Comparison of ENCODE assay signal across 1 cellular context in the genomic region with DNA sequence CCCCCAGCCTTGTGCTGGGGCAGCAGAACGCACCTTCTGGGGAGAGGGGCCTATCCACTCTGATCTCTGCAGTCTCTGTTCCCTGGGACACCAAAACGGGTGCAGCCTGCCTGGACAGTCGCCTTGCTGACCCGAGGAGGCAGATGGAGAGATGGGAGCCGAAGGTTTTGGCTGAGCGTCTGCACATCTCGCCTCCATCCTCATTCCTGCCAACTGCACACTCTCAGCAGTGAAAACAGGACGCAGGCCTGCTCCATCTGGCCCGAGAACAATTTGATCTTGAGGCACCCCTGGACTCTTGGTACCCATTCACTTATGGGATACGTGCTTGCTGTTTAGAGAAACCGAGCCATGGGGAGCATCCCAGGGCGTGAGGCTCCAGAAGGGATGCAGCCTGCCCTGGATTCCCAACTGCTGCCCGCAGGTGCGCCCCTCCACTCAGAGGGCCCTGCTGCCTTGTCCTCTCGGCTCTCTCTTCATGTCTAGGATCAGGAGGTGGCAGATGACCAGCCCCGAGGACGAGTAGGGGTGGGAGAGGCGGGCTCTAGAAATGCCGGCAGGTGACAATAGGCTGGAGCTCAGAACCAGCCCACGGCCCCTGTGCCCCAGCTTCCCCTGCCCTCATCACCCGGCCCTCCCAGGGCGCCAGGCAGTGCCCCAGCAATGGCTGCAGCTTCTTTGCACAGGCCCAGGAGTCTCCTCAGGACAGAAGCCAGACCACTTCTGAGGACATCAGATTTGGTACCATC.
TF ChIP-seq lines count a peak whose summit lies in the region.

No MANE protein-coding gene starts in this region.

TF ChIP-seq in K562, 482 proteins besides CTCF, POLR2A, EP300 and RAD21:
- TF ChIP-seq ZNF217 (CRISPR knock-in tag; IDR thresholded peaks at IDR 0.05) (no peak), ZZZ3 (IDR thresholded peaks at IDR 0.05) (no peak), KDM5B (IDR thresholded peaks at IDR 0.05; ENCODE audit: insufficient replicate concordance, low read depth, low read length) (peak; percentile 8), CAMTA2 (CRISPR knock-in tag; conservative IDR thresholded peaks at IDR 0.05) (0 out of 2 replicates have a peak, but pooled peaks have one; percentile 9), POLR2G (IDR thresholded peaks at IDR 0.05; ENCODE audit: low read depth, low read length) (peak; percentile 60), FIP1L1 (IDR thresholded peaks at IDR 0.05; ENCODE audit: low read depth, low read length, poor library complexity, severe bottlenecking) (peak; percentile 23), GTF2B (IDR thresholded peaks at IDR 0.05; ENCODE audit: extremely low read depth, insufficient read length) (no peak), ZNF311 (CRISPR knock-in tag; IDR thresholded peaks at IDR 0.05) (no peak), MCM3 (IDR thresholded peaks at IDR 0.05) (no peak), CHD2 (IDR thresholded peaks at IDR 0.05; ENCODE audit: low read depth, low read length) (no peak)
- TF ChIP-seq, protein P1, sequence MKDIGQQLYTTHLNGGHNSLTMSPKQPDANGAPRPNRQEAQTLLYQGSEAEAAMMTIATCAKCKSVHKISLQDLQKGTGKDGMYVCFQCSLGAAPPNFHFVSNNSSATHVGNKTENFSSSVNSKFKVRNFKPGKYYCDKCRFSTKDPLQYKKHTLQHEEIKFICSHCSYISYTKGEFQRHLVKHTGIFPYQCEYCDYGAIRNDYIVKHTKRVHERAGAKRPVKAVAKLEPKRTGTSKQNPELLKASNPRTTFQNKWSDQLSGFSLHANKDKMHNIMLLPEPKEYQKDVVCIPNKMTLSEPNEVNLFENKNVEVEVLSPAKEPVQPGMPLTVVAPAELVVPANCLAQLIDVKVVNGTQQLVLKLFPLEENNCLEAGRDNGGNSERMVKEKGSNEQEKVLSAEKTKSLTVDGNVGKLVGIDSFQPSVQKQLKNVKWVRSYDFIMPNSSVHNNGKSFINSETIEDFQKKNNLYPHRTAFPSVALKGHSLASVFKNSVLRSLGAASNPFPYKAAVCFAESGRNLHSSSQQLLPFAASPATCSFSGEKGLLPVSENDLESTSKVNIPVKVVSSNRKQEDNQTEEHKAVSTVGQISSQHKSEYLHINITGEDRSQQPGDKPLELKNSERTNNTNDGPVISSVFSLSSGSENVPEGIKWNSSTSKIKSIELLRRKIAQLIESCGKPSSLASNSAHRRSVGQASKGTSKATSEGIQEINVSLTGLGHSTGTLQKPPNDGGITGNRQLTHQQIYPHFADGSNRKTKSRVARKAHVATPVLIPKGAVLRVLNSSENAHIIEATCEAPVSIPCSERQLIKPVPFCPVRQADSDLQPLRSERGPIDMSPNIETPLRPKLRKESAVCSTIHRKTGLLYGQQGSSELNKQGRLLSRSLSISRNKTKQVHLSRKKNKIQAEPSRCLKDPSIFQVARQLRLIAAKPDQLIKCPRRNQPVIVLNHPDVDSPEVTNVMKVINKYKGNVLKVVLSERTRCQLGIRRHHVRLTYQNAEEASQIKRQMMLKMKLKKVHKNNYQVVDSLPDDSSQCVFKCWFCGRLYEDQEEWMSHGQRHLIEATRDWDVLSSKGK (CRISPR knock-in tag; IDR thresholded peaks at IDR 0.05): no peak
